10 cellular contexts compared by ENCODE assay signal in genomic region chr1:193033610-193034009, GRCh38.
"Had no signal": no experiment of that assay in that cellular context is flagged by ENCODE, and none has a peak within 500 bp of the region (broad histone marks: within the 10 kb centered on the region; RNA-seq: fewer than 3 reads in every experiment).

No MANE protein-coding gene starts in this region.

- H3K4me3 Mint-ChIP-seq: GM23338, H9, HFFc6, IgD-negative memory B cell had no signal

- ATAC-seq: GM23338, HepG2 had no signal

- H3K9ac ChIP-seq: KMS-11 had no signal

- H3K27ac Mint-ChIP-seq: GM23338, HFFc6 had no signal

- H3K27ac ChIP-seq: HL-60, KMS-11 had no signal

- H3K9me3 Mint-ChIP-seq: GM23338, H9, HFFc6, IgD-negative memory B cell had no signal

- DNase-seq: H9, HCEC 1CT, HFFc6, Karpas-422, KBM-7 had no signal

- H3K4me3 ChIP-seq: GM23338 had no signal

- H3K27me3 Mint-ChIP-seq: IgD-negative memory B cell had no signal

- H3K4me1 Mint-ChIP-seq: GM23338 had no signal
